ENCODE assay signal across 6 cellular contexts in the genomic region with DNA sequence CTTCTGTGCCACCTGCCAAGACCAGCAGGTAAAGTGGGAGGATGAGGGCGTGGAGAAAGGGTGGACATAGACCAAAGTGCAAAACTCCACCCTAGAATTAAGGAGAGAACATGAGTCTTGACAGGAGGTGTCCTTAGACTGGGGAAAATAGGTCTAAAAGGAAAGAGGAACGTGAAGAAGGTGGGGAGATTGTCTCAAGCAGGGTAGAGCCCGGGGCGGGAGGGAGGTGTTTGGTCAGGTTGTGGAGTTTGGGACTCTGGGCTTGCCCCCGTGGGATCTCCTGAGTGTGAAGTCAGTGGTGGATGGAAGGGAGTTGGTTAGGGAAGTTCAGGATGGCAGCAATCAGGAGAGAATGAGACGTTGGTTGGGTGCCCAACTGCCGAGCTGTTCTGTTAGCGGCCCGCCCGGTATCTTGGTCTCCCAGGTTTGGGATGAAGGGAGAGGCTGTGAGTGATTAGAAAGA. TPM values are rescaled to one million over a fixed set of nuclear protein-coding genes. Genes with fewer than 3 reads are reported as not detected.
DNase-seq lines count a peak whose midpoint lies in the region; ATAC-seq and TF ChIP-seq lines count a peak whose summit lies in the region.

No MANE protein-coding gene starts in this region.

- no peak overlapping the region for H3K9ac ChIP-seq in HUES6 (ENCODE audit: low read length)

- H3K4me1 ChIP-seq in HUES6 (ENCODE audit: control insufficient read depth, insufficient read depth, low read length): peaks cover 20% of the 10 kb centered on the region

- H3K36me3 Mint-ChIP-seq in osteocyte (ENCODE audit: unreplicated experiment): no peaks in the 10 kb centered on the region

- H3K27me3 ChIP-seq in HUES6 (ENCODE audit: control insufficient read depth, insufficient read depth, low read length): peaks cover 28% of the 10 kb centered on the region

- 0 out of 2 replicates have a peak, but pooled peaks cover 3% of the 10 kb centered on the region for H3K36me3 ChIP-seq in HUES6 (ENCODE audit: control insufficient read depth, insufficient read depth, low read length)

- no peaks in the 10 kb centered on the region for H3K9me3 Mint-ChIP-seq in osteocyte (ENCODE audit: unreplicated experiment)

- H3K4me3 ChIP-seq in HUES6 (ENCODE audit: low read depth, low read length): peak overlapping the region; percentile 63

- DNase-seq in caudate nucleus (lab: John Stamatoyannopoulos, UW) (peak in 3 of 61 donors; percentile 29 to 44 (median 33)), osteocyte (ENCODE audit: extremely low spot score, unreplicated experiment) (no peak), NCI-H1436 (lab: John Stamatoyannopoulos, UW) (no peak), iPS-NIHi7 (ENCODE audit: extremely low spot score) (no peak)

- H3K27ac Mint-ChIP-seq in osteocyte (ENCODE audit: unreplicated experiment): peak overlapping the region; percentile 99

- peaks cover 44% of the 10 kb centered on the region for H3K4me1 Mint-ChIP-seq in osteocyte (ENCODE audit: unreplicated experiment)

- no peaks in the 10 kb centered on the region for H3K9me3 ChIP-seq in HUES6 (ENCODE audit: control insufficient read depth, insufficient read depth, low read depth, low read length)

- TF ChIP-seq CTCF in osteocyte (IDR thresholded peaks at IDR 0.05): no peak

- ATAC-seq in HG03175 (IDR thresholded peaks at IDR 0.05; ENCODE audit: unreplicated experiment): no peak

- no peaks in the 10 kb centered on the region for H3K27me3 Mint-ChIP-seq in osteocyte (ENCODE audit: unreplicated experiment)

- H3K27ac ChIP-seq in HUES6 (ENCODE audit: low read depth, low read length) (no peak overlapping the region), caudate nucleus (ENCODE audit: low read depth, low read length) (peak overlapping the region; percentile 83)

- peak overlapping the region; percentile 93 for H3K4me3 Mint-ChIP-seq in osteocyte (ENCODE audit: unreplicated experiment)

RNA-seq across cellular contexts. Expression of gene DGKA, which starts 0.4 kb away (rescaled TPM):
- 63.0 and 70.1 TPM in 2 replicates for total RNA-seq in osteocyte

RNA-seq across cellular contexts. Expression of gene PYM1, which starts 3.7 kb away (rescaled TPM):
- total RNA-seq in osteocyte: 18.2 and 20.5 TPM in 2 replicates

RNA-seq across cellular contexts. Expression of gene PMEL, which starts 34.5 kb away (rescaled TPM):
- total RNA-seq in osteocyte: 1.0 and 1.4 TPM in 2 replicates

RNA-seq across cellular contexts. Expression of gene CDK2, which starts 35.3 kb away (rescaled TPM):
- 27.3 and 29.6 TPM in 2 replicates for total RNA-seq in osteocyte

RNA-seq across cellular contexts. Expression of gene RAB5B, which starts 42.5 kb away (rescaled TPM):
- 126 and 134 TPM in 2 replicates for total RNA-seq in osteocyte
